In genomic region chr6:15248451-15249370, GRCh38 we compare ENCODE assay signal across 8 cellular contexts. TPM values are rescaled to one million over a fixed set of nuclear protein-coding genes. Genes with fewer than 3 reads are reported as not detected.
A peak's percentile ranks its signal among the peaks of the same experiment; 100 is the strongest.
DNase-seq lines count a peak whose midpoint lies in the region; ATAC-seq and TF ChIP-seq lines count a peak whose summit lies in the region.

No MANE protein-coding gene starts in this region.

- H3K4me3 ChIP-seq in GM06990 (replicated peaks; ENCODE audit: low read depth, low read length), result peak overlapping the region; percentile 80

- peak overlapping the region; percentile 98 for H3K27ac Mint-ChIP-seq in type B pancreatic cell

- H3K4me1 Mint-ChIP-seq in type B pancreatic cell (ENCODE audit: unreplicated experiment), result peaks cover 47% of the 10 kb centered on the region

- no peaks in the 10 kb centered on the region for H3K36me3 ChIP-seq in GM06990 (ENCODE audit: control insufficient read depth, insufficient read depth, low read length)

- H3K4me3 Mint-ChIP-seq in type B pancreatic cell, result peak overlapping the region; percentile 97

- H3K27me3 Mint-ChIP-seq in type B pancreatic cell, result no peaks in the 10 kb centered on the region

- H3K36me3 Mint-ChIP-seq in type B pancreatic cell, result no peaks in the 10 kb centered on the region

- peak; percentile 38 for ATAC-seq in HG02759 (IDR thresholded peaks at IDR 0.05; ENCODE audit: unreplicated experiment)
- ATAC-seq in left cardiac atrium, result peak; percentile 63 to 71

- intact Hi-C loops in left cardiac atrium (cut with DNase I) (loop anchor here (5.0 to 10.0 kb wide), 3 partner anchors 139 to 374 kb away; no protein-coding TSS in a partner anchor), posterior vena cava (cut with DNase I) (no loop called here)

- H3K27me3 ChIP-seq in GM06990 (replicated peaks; ENCODE audit: control insufficient read depth, insufficient read depth, low read length), result no peaks in the 10 kb centered on the region

- no peaks in the 10 kb centered on the region for H3K9me3 Mint-ChIP-seq in type B pancreatic cell

- DNase-seq in GM06990 (ENCODE audit: extremely low read depth, insufficient read length) (peak; percentile 94), NCI-H146 (lab: John Stamatoyannopoulos, UW) (peak; percentile 96), T-helper 1 cell (peak; percentile 94 to 98 (median 98)), amniotic epithelial cell (ENCODE audit: low read depth) (peak; percentile 96), left cardiac atrium (peak; percentile 98), posterior vena cava (ENCODE audit: low spot score) (peak; percentile 99), type B pancreatic cell (ENCODE audit: extremely low spot score, unreplicated experiment) (peak; percentile 93)

- TF ChIP-seq CTCF in GM06990 (IDR thresholded peaks at IDR 0.05; ENCODE audit: insufficient read depth, low read length, poor library complexity, severe bottlenecking) (no peak), type B pancreatic cell (conservative IDR thresholded peaks at IDR 0.05) (no peak)

RNA-seq across cellular contexts. Expression of gene JARID2, which starts 2.8 kb away (rescaled TPM):
- total RNA-seq in left cardiac atrium (1 to 10 TPM; 7.9 to 8.6 TPM), posterior vena cava (1 to 10 TPM; 8.3 to 9.5 TPM), type B pancreatic cell (ENCODE audit: low replicate concordance) (35.9 and 43.9 TPM in 2 replicates)

Comparison
In these comparisons a context has a peak if more than half of its experiments do, and no peak if none do; other contexts are left out.
1. Peak in every context shown above with its lines: DNase-seq, ATAC-seq and H3K4me3 ChIP-seq.
2. intact Hi-C loops: an anchor here in left cardiac atrium (5.0 to 10.0 kb wide); none called in posterior vena cava.